Comparison of ENCODE assay signal across 1 cellular context in genomic region chr14:51847489-51847796, GRCh38.
TF ChIP-seq lines count a peak whose summit lies in the region.

No MANE protein-coding gene starts in this region.

TF ChIP-seq in H1, 55 proteins besides CTCF, POLR2A, EP300 and RAD21:
- TF ChIP-seq TAF1 (IDR thresholded peaks at IDR 0.05; ENCODE audit: low read depth, low read length): no peak
- no peak for TF ChIP-seq CBX8 (IDR thresholded peaks at IDR 0.05; ENCODE audit: borderline replicate concordance, low read depth, low read length)
- no peak for TF ChIP-seq FOSL1 (IDR thresholded peaks at IDR 0.05; ENCODE audit: insufficient read depth, low read depth, low read length)
- TF ChIP-seq BCL11A (IDR thresholded peaks at IDR 0.05; ENCODE audit: low read depth in 2 of 2, low read length in 2 of 2): no peak
- no peak for TF ChIP-seq PHF8 (conservative IDR thresholded peaks at IDR 0.05; ENCODE audit: low read depth, low read length)
